ENCODE assay signal across 15 cellular contexts in genomic region chr2:147506889-147507288, GRCh38.
DNase-seq lines count a peak whose midpoint lies in the region; ATAC-seq and TF ChIP-seq lines count a peak whose summit lies in the region.
"Had no signal": no experiment of that assay in that cellular context is flagged by ENCODE, and none has a peak within 500 bp of the region (broad histone marks: within the 10 kb centered on the region; RNA-seq: fewer than 3 reads in every experiment).

No MANE protein-coding gene starts in this region.

- no peak overlapping the region for H2AFZ ChIP-seq in neuronal stem cell (ENCODE audit: low read length)
- H2AFZ ChIP-seq: GM23248 had no signal

- TF ChIP-seq CTCF in right atrium auricular region (IDR thresholded peaks at IDR 0.05), result no peak

- no peak overlapping the region for H2BK15ac ChIP-seq in neuronal stem cell (ENCODE audit: low read length)

- ATAC-seq in left ventricle myocardium superior, result no peak
- peak; percentile 35 for ATAC-seq in stimulated activated memory B cell treated with anti-CD40 and anti-IgM and Interleukin-4, amounts not matched to agents 10 μg/mL and 1 μg/mL and 100 μg/mL, for 72 hours

- no peaks in the 10 kb centered on the region for H3K4me1 ChIP-seq in right atrium auricular region
- H3K4me1 ChIP-seq in neuronal stem cell (ENCODE audit: control insufficient read depth in 2 of 2, insufficient read depth in 1 of 2, low read depth in 1 of 2, low read length in 2 of 2), result peaks cover 4 to 8% of the 10 kb centered on the region in 2 donors

- H3K27me3 ChIP-seq in right atrium auricular region (no peaks in the 10 kb centered on the region), neuronal stem cell (ENCODE audit: control insufficient read depth in 3 of 3, insufficient read depth in 3 of 3, low read depth in 1 of 3, low read length in 3 of 3) (no peaks in the 10 kb centered on the region)

- no peak overlapping the region for H2BK120ac ChIP-seq in neuronal stem cell (ENCODE audit: low read depth, low read length)

- H3K4me3 Mint-ChIP-seq in stimulated activated memory B cell treated with anti-CD40 and anti-IgM and Interleukin-4, amounts not matched to agents 10 μg/mL and 1 μg/mL and 100 μg/mL, for 72 hours, result no peak overlapping the region
- H3K4me3 Mint-ChIP-seq: CD4-positive, alpha-beta memory T cell had no signal

- H3K36me3 ChIP-seq in right atrium auricular region (no peaks in the 10 kb centered on the region), neuronal stem cell (replicated peaks in 1 of 2; ENCODE audit: control insufficient read depth in 2 of 2, insufficient read depth in 2 of 2, low read length in 2 of 2) (no peaks in the 10 kb centered on the region)

- H2AK5ac ChIP-seq in neuronal stem cell (ENCODE audit: low read depth, low read length), result peak overlapping the region; percentile 38

- H3K23ac ChIP-seq in neuronal stem cell (ENCODE audit: low read depth, low read length, poor library complexity), result peak overlapping the region; percentile 10

- no CpG with 5 or more reads among the region's 27 CpGs for WGBS in neuronal stem cell (ENCODE audit: extremely low coverage in 2 of 2, insufficient read length in 2 of 2, insufficient replicate concordance in 1 of 2), 2 donors

- H3K4ac ChIP-seq in neuronal stem cell (ENCODE audit: low read length), result no peak overlapping the region

- H3K4me3 ChIP-seq in right atrium auricular region, result no peak overlapping the region
- no peak overlapping the region for H3K4me3 ChIP-seq in neuronal stem cell (ENCODE audit: low read length in 2 of 2)
- H3K4me3 ChIP-seq: GM23248 had no signal

- H3K4me2 ChIP-seq in neuronal stem cell (ENCODE audit: insufficient read depth, low read length, poor library complexity, severe bottlenecking), result no peak overlapping the region

- H3K14ac ChIP-seq in neuronal stem cell (ENCODE audit: low read length), result no peak overlapping the region

- H3K9ac ChIP-seq in neuronal stem cell (ENCODE audit: low read depth, low read length, poor library complexity), result no peak overlapping the region
- H3K9ac ChIP-seq: GM23248 had no signal

- no peaks in the 10 kb centered on the region for H3K36me3 Mint-ChIP-seq in stimulated activated memory B cell treated with anti-CD40 and anti-IgM and Interleukin-4, amounts not matched to agents 10 μg/mL and 1 μg/mL and 100 μg/mL, for 72 hours
- H3K36me3 Mint-ChIP-seq: CD4-positive, alpha-beta memory T cell had no signal

- H3K27ac ChIP-seq in right atrium auricular region (no peak overlapping the region), neuronal stem cell (replicated peaks; ENCODE audit: low read length) (no peak overlapping the region)
- H3K27ac ChIP-seq: GM23248 had no signal

- H3K9me3 Mint-ChIP-seq in stimulated activated memory B cell treated with anti-CD40 and anti-IgM and Interleukin-4, amounts not matched to agents 10 μg/mL and 1 μg/mL and 100 μg/mL, for 72 hours, result no peaks in the 10 kb centered on the region

- intact Hi-C loops in left ventricle myocardium superior (cut with micrococcal nuclease), result no loop called here

- DNase-seq in left ventricle myocardium superior (peak; percentile 28), right atrium auricular region (ENCODE audit: low spot score) (no peak), neuronal stem cell (ENCODE audit: low spot score) (no peak), DMS 273 treated with DMSO at 0.1 percent for 48 hours (lab: John Stamatoyannopoulos, UW) (no peak), SHP77 (lab: John Stamatoyannopoulos, UW) (no peak)
- DNase-seq: C1 segment of cervical spinal cord; Calu3; CD4-positive, alpha-beta memory T cell; COR-L47; DMS153; DND-41; GM23248; H7; HCEC 1CT had no signal

- H3K27me3 Mint-ChIP-seq in stimulated activated memory B cell treated with anti-CD40 and anti-IgM and Interleukin-4, amounts not matched to agents 10 μg/mL and 1 μg/mL and 100 μg/mL, for 72 hours, result peaks cover 5% of the 10 kb centered on the region
- H3K27me3 Mint-ChIP-seq: CD4-positive, alpha-beta memory T cell had no signal

- no peak overlapping the region for H2BK12ac ChIP-seq in neuronal stem cell (ENCODE audit: low read length)

- H3K9me3 ChIP-seq in right atrium auricular region (no peaks in the 10 kb centered on the region), neuronal stem cell (replicated peaks in 1 of 2; ENCODE audit: control insufficient read depth in 2 of 2, insufficient read depth in 1 of 2, low read depth in 1 of 2, low read length in 2 of 2) (no peaks in the 10 kb centered on the region)

- H3K27ac Mint-ChIP-seq in stimulated activated memory B cell treated with anti-CD40 and anti-IgM and Interleukin-4, amounts not matched to agents 10 μg/mL and 1 μg/mL and 100 μg/mL, for 72 hours, result no peak overlapping the region
- H3K27ac Mint-ChIP-seq: CD4-positive, alpha-beta memory T cell had no signal

- no peaks in the 10 kb centered on the region for H3K4me1 Mint-ChIP-seq in stimulated activated memory B cell treated with anti-CD40 and anti-IgM and Interleukin-4, amounts not matched to agents 10 μg/mL and 1 μg/mL and 100 μg/mL, for 72 hours

- H4K8ac ChIP-seq in neuronal stem cell (ENCODE audit: low read depth, low read length), result no peak overlapping the region

- no peak overlapping the region for H2BK5ac ChIP-seq in neuronal stem cell (ENCODE audit: low read length)

- H3K79me1 ChIP-seq in neuronal stem cell (ENCODE audit: low read depth, low read length), result no peaks in the 10 kb centered on the region

- peak overlapping the region; percentile 59 for H3K18ac ChIP-seq in neuronal stem cell (ENCODE audit: low read length)

- H4K91ac ChIP-seq in neuronal stem cell (ENCODE audit: low read depth, low read length, poor library complexity), result no peak overlapping the region
